9 cellular contexts compared by ENCODE assay signal in the genomic region with DNA sequence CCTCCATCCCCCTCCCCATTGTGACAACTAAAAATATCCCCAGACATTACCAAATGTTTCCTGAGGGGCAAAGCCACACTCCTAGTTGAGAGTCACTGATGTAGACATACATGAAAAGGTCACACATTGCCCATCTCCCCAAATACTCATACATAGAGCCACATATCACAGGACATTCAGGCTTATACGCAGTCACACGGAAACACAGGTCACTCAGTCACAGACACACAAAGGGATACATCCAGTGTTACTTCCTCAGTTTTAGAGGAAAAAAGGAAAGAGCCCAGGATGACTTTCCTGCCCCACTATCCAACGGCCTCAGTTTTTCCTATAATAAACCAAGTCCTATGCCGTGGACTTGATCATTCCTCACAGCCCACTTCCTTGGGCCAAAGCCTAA. TPM values are rescaled to one million over a fixed set of nuclear protein-coding genes. Genes with fewer than 3 reads are reported as not detected.
A peak's percentile ranks its signal among the peaks of the same experiment; 100 is the strongest.
DNase-seq lines count a peak whose midpoint lies in the region; ATAC-seq and TF ChIP-seq lines count a peak whose summit lies in the region.
"Had no signal": no experiment of that assay in that cellular context is flagged by ENCODE, and none has a peak within 500 bp of the region (broad histone marks: within the 10 kb centered on the region; RNA-seq: fewer than 3 reads in every experiment).

No MANE protein-coding gene starts in this region.

- H3K9ac ChIP-seq in iPS-18a (ENCODE audit: low read length): peak overlapping the region; percentile 95

- 71 to 84% (median 80%) methylated on average over 4 of the region's 4 CpGs for WGBS in stomach, 5 donors

- no peak for TF ChIP-seq POLR2A in stomach (IDR thresholded peaks at IDR 0.05)

- TF ChIP-seq CTCF in stomach (IDR thresholded peaks at IDR 0.05): no peak

- peaks cover 17% of the 10 kb centered on the region for H3K36me3 Mint-ChIP-seq in activated CD8-positive, alpha-beta memory T cell treated with anti-CD3 and anti-CD28 coated beads, Interleukin-2, amount 10 ng/mL, durations not matched to agents 7 days and 5 days
- H3K36me3 Mint-ChIP-seq in activated CD8-positive, alpha-beta T cell treated with anti-CD3 and anti-CD28 coated beads, Interleukin-2, amount 10 ng/mL, durations not matched to agents 7 days and 5 days (ENCODE audit: low read depth): peaks cover 22% of the 10 kb centered on the region

- H3K4me1 ChIP-seq in iPS-18a (ENCODE audit: control insufficient read depth, low read depth, low read length): peaks cover 22% of the 10 kb centered on the region
- peaks cover 52 to 81% (median 74%) of the 10 kb centered on the region in 4 donors for H3K4me1 ChIP-seq in stomach

- no peaks in the 10 kb centered on the region for H3K9me3 Mint-ChIP-seq in activated CD8-positive, alpha-beta memory T cell treated with anti-CD3 and anti-CD28 coated beads, Interleukin-2, amount 10 ng/mL, durations not matched to agents 7 days and 5 days (ENCODE audit: low read depth)
- no peaks in the 10 kb centered on the region for H3K9me3 Mint-ChIP-seq in activated CD8-positive, alpha-beta T cell treated with anti-CD3 and anti-CD28 coated beads, Interleukin-2, amount 10 ng/mL, durations not matched to agents 7 days and 5 days (ENCODE audit: insufficient read depth)

- peak overlapping the region; percentile 96 for H3K4me3 ChIP-seq in iPS-18a (ENCODE audit: low read length)
- H3K4me3 ChIP-seq in stomach: peak overlapping the region in 2 of 4 donors; percentile 61 to 64

- TF ChIP-seq EP300 in stomach (IDR thresholded peaks at IDR 0.05): no peak

- no peak for DNase-seq in activated CD8-positive, alpha-beta memory T cell treated with anti-CD3 and anti-CD28 coated beads, Interleukin-2, amount 10 ng/mL, durations not matched to agents 7 days and 5 days
- no peak for DNase-seq in activated CD8-positive, alpha-beta memory T cell treated with anti-CD3 and anti-CD28 coated beads, Interleukin-2, amount 50 U/mL, for 48 hours
- no peak for DNase-seq in activated CD8-positive, alpha-beta T cell treated with anti-CD3 and anti-CD28 coated beads, Interleukin-2, amount 10 ng/mL, durations not matched to agents 7 days and 5 days
- DNase-seq in stomach (no peak), medulla oblongata (ENCODE audit: extremely low spot score) (no peak), SKM-1 treated with dmso at 0.1 percent for 144 hours (lab: John Stamatoyannopoulos, UW; ENCODE audit: unreplicated experiment) (no peak)

- intact Hi-C loops in stomach (cut with DNase I; ENCODE audit: low total_unique reads): no loop called here

- H3K9me3 ChIP-seq in iPS-18a (ENCODE audit: control insufficient read depth, low read depth, low read length): no peaks in the 10 kb centered on the region
- H3K9me3 ChIP-seq in stomach: no peaks in the 10 kb centered on the region
- H3K9me3 ChIP-seq: SJSA1 had no signal

- H3K4me3 Mint-ChIP-seq in activated CD8-positive, alpha-beta memory T cell treated with anti-CD3 and anti-CD28 coated beads, Interleukin-2, amount 10 ng/mL, durations not matched to agents 7 days and 5 days: peak overlapping the region; percentile 19
- H3K4me3 Mint-ChIP-seq in activated CD8-positive, alpha-beta T cell treated with anti-CD3 and anti-CD28 coated beads, Interleukin-2, amount 10 ng/mL, durations not matched to agents 7 days and 5 days: no peak overlapping the region

- POLR2A ChIA-PET in activated CD8-positive, alpha-beta T cell treated with anti-CD3 and anti-CD28 coated beads, Interleukin-2, amount 10 ng/mL, durations not matched to agents 7 days and 5 days (lab: Charles Lee): interaction anchor here (0.6 to 1.3 kb wide), 2 partner anchors 29 to 216 kb away, joined by 4 to 6 read pairs; partner anchors contain the start of gene RPS27

- H3K36me3 ChIP-seq in iPS-18a (ENCODE audit: control insufficient read depth, low read depth, low read length): peaks cover 20% of the 10 kb centered on the region
- H3K36me3 ChIP-seq in stomach: peaks cover 13 to 26% (median 18%) of the 10 kb centered on the region in 4 donors

- H3K27me3 ChIP-seq in iPS-18a (ENCODE audit: control insufficient read depth, insufficient read depth, low read length): no peaks in the 10 kb centered on the region
- H3K27me3 ChIP-seq in stomach: no peaks in the 10 kb centered on the region
- H3K27me3 ChIP-seq: SJSA1 had no signal

- no peaks in the 10 kb centered on the region for H3K27me3 Mint-ChIP-seq in activated CD8-positive, alpha-beta memory T cell treated with anti-CD3 and anti-CD28 coated beads, Interleukin-2, amount 10 ng/mL, durations not matched to agents 7 days and 5 days
- no peaks in the 10 kb centered on the region for H3K27me3 Mint-ChIP-seq in activated CD8-positive, alpha-beta T cell treated with anti-CD3 and anti-CD28 coated beads, Interleukin-2, amount 10 ng/mL, durations not matched to agents 7 days and 5 days (ENCODE audit: low read depth)

- peaks cover 53% of the 10 kb centered on the region for H3K4me1 Mint-ChIP-seq in activated CD8-positive, alpha-beta memory T cell treated with anti-CD3 and anti-CD28 coated beads, Interleukin-2, amount 10 ng/mL, durations not matched to agents 7 days and 5 days
- peaks cover 62% of the 10 kb centered on the region for H3K4me1 Mint-ChIP-seq in activated CD8-positive, alpha-beta T cell treated with anti-CD3 and anti-CD28 coated beads, Interleukin-2, amount 10 ng/mL, durations not matched to agents 7 days and 5 days (ENCODE audit: low read depth)

- no peak for ATAC-seq in activated CD8-positive, alpha-beta memory T cell treated with anti-CD3 and anti-CD28 coated beads, Interleukin-2, amount 10 ng/mL, durations not matched to agents 7 days and 5 days
- no peak for ATAC-seq in activated CD8-positive, alpha-beta T cell treated with anti-CD3 and anti-CD28 coated beads, Interleukin-2, amount 10 ng/mL, durations not matched to agents 7 days and 5 days
- no peak for ATAC-seq in HG03095 (IDR thresholded peaks at IDR 0.05; ENCODE audit: unreplicated experiment)

- CTCF ChIA-PET in activated CD8-positive, alpha-beta memory T cell treated with anti-CD3 and anti-CD28 coated beads, Interleukin-2, amount 10 ng/mL, durations not matched to agents 7 days and 5 days (lab: Charles Lee): interaction anchor here (3.3 kb wide), 1 partner anchor 25 kb away, joined by 21 read pairs; the partner anchor contains the start of gene RAB13
- CTCF ChIA-PET in activated CD8-positive, alpha-beta T cell treated with anti-CD3 and anti-CD28 coated beads, Interleukin-2, amount 10 ng/mL, durations not matched to agents 7 days and 5 days (lab: Charles Lee): interaction anchor here (3.4 kb wide), 1 partner anchor 16 kb away, joined by 25 read pairs; the partner anchor contains the start of gene DENND4B

- H3K27ac Mint-ChIP-seq in activated CD8-positive, alpha-beta memory T cell treated with anti-CD3 and anti-CD28 coated beads, Interleukin-2, amount 10 ng/mL, durations not matched to agents 7 days and 5 days: peak overlapping the region; percentile 16
- peak overlapping the region; percentile 0 for H3K27ac Mint-ChIP-seq in activated CD8-positive, alpha-beta T cell treated with anti-CD3 and anti-CD28 coated beads, Interleukin-2, amount 10 ng/mL, durations not matched to agents 7 days and 5 days

- no peak overlapping the region for H3K27ac ChIP-seq in iPS-18a (ENCODE audit: low read length)
- H3K27ac ChIP-seq in stomach: peak overlapping the region; percentile 25 to 98 (median 97)
- H3K27ac ChIP-seq: SJSA1 had no signal

RNA-seq across cellular contexts. Expression of gene SLC39A1, which starts 1.9 kb away (rescaled TPM):
- 10 to 100 TPM; 38.1 to 48.0 TPM for total RNA-seq in activated CD8-positive, alpha-beta memory T cell treated with anti-CD3 and anti-CD28 coated beads, Interleukin-2, amount 10 ng/mL, durations not matched to agents 7 days and 5 days
- total RNA-seq in activated CD8-positive, alpha-beta T cell treated with anti-CD3 and anti-CD28 coated beads, Interleukin-2, amount 10 ng/mL, durations not matched to agents 7 days and 5 days: 10 to 100 TPM; 35.7 to 36.5 TPM
- 10 to 100 TPM in 4 of 5 donors, 1 to 10 TPM in 1; 6.4 to 80.6 (median 24.9) TPM for total RNA-seq in stomach
- polyA plus RNA-seq in stomach: 10 to 100 TPM; 29.9 to 54.8 (median 39.8) TPM

RNA-seq across cellular contexts. Expression of gene CRTC2, which starts 3.0 kb away (rescaled TPM):
- 10 to 100 TPM; 86.3 to 98.5 TPM for total RNA-seq in activated CD8-positive, alpha-beta memory T cell treated with anti-CD3 and anti-CD28 coated beads, Interleukin-2, amount 10 ng/mL, durations not matched to agents 7 days and 5 days
- total RNA-seq in activated CD8-positive, alpha-beta T cell treated with anti-CD3 and anti-CD28 coated beads, Interleukin-2, amount 10 ng/mL, durations not matched to agents 7 days and 5 days: 100 to 1,000 TPM in 1 of 2 experiments, 10 to 100 TPM in 1; 85.1 to 104 TPM
- total RNA-seq in stomach: 10 to 100 TPM in 2 of 5 donors, 1 to 10 TPM in 3; 1.4 to 49.6 (median 8.0) TPM
- polyA plus RNA-seq in stomach: 10 to 100 TPM; 26.9 to 31.1 (median 27.1) TPM

RNA-seq across cellular contexts. Expression of gene CREB3L4, which starts 6.3 kb away (rescaled TPM):
- 1 to 10 TPM; 6.3 to 8.5 TPM for total RNA-seq in activated CD8-positive, alpha-beta memory T cell treated with anti-CD3 and anti-CD28 coated beads, Interleukin-2, amount 10 ng/mL, durations not matched to agents 7 days and 5 days
- total RNA-seq in activated CD8-positive, alpha-beta T cell treated with anti-CD3 and anti-CD28 coated beads, Interleukin-2, amount 10 ng/mL, durations not matched to agents 7 days and 5 days: 1 to 10 TPM; 5.7 to 9.0 TPM
- total RNA-seq in stomach: 10 to 100 TPM in 1 of 5 donors, 1 to 10 TPM in 3, not detected in 1; 2.7 to 16.7 (median 7.3) TPM
- polyA plus RNA-seq in stomach: 10 to 100 TPM; 10.9 to 32.9 (median 11.8) TPM

RNA-seq across cellular contexts. Expression of gene DENND4B, which starts 14.9 kb away (rescaled TPM):
- 100 to 1,000 TPM; 147 to 173 TPM for total RNA-seq in activated CD8-positive, alpha-beta memory T cell treated with anti-CD3 and anti-CD28 coated beads, Interleukin-2, amount 10 ng/mL, durations not matched to agents 7 days and 5 days
- 100 to 1,000 TPM; 140 to 143 TPM for total RNA-seq in activated CD8-positive, alpha-beta T cell treated with anti-CD3 and anti-CD28 coated beads, Interleukin-2, amount 10 ng/mL, durations not matched to agents 7 days and 5 days
- total RNA-seq in stomach: 10 to 100 TPM; 20.9 to 73.0 (median 36.6) TPM
- polyA plus RNA-seq in stomach: 10 to 100 TPM; 11.8 to 19.9 (median 14.1) TPM

RNA-seq across cellular contexts. Expression of gene JTB, which starts 16.1 kb away (rescaled TPM):
- total RNA-seq in activated CD8-positive, alpha-beta memory T cell treated with anti-CD3 and anti-CD28 coated beads, Interleukin-2, amount 10 ng/mL, durations not matched to agents 7 days and 5 days: 100 to 1,000 TPM; 127 to 156 TPM
- total RNA-seq in activated CD8-positive, alpha-beta T cell treated with anti-CD3 and anti-CD28 coated beads, Interleukin-2, amount 10 ng/mL, durations not matched to agents 7 days and 5 days: 100 to 1,000 TPM; 133 to 140 TPM
- total RNA-seq in stomach: 100 to 1,000 TPM; 130 to 859 (median 234) TPM
- polyA plus RNA-seq in stomach: 100 to 1,000 TPM; 214 to 340 (median 237) TPM
